ENCODE assay signal across 27 cellular contexts in genomic region chr7:334618-335357, GRCh38. TPM values are rescaled to one million over a fixed set of nuclear protein-coding genes. Genes with fewer than 3 reads are reported as not detected.
A peak's percentile ranks its signal among the peaks of the same experiment; 100 is the strongest.
DNase-seq lines count a peak whose midpoint lies in the region; ATAC-seq and TF ChIP-seq lines count a peak whose summit lies in the region.
"Had no signal": no experiment of that assay in that cellular context is flagged by ENCODE, and none has a peak within 500 bp of the region (broad histone marks: within the 10 kb centered on the region; RNA-seq: fewer than 3 reads in every experiment).

No MANE protein-coding gene starts in this region.

- TF ChIP-seq EP300 in ovary (IDR thresholded peaks at IDR 0.05) = no peak

- H3K27ac ChIP-seq in neuronal stem cell (replicated peaks; ENCODE audit: low read length) = no peak overlapping the region
- H3K27ac ChIP-seq in ovary = no peak overlapping the region
- no peak overlapping the region for H3K27ac ChIP-seq in gastrocnemius medialis
- H3K27ac ChIP-seq: BLaER1, left ventricle myocardium inferior, spleen, stomach had no signal

- intact Hi-C loops in Caco-2 (cut with micrococcal nuclease; ENCODE audit: unreplicated experiment) = no loop called here
- intact Hi-C loops in ovary (cut with DNase I) = loop anchor here in 1 of 4 donors (5.0 kb wide), 1 partner anchor 188 kb away; no protein-coding TSS in a partner anchor
- intact Hi-C loops in gastrocnemius medialis (cut with DNase I; ENCODE audit: low total_unique reads) = no loop called here

- peak overlapping the region; percentile 64 for H3K9ac ChIP-seq in neuronal stem cell (ENCODE audit: low read depth, low read length, poor library complexity)
- H3K9ac ChIP-seq: BLaER1 had no signal

- H4K8ac ChIP-seq in neuronal stem cell (ENCODE audit: low read depth, low read length) = no peak overlapping the region

- peak overlapping the region; percentile 100 for H3K14ac ChIP-seq in neuronal stem cell (ENCODE audit: low read length)

- no peak for ATAC-seq in activated naive CD4-positive, alpha-beta T cell treated with anti-CD3 and anti-CD28 coated beads, Interleukin-2, amount 50 U/mL, for 72 hours
- ATAC-seq in gastrocnemius medialis = no peak

- no peak overlapping the region for H2BK5ac ChIP-seq in neuronal stem cell (ENCODE audit: low read length)

- no peak overlapping the region for H3K4me2 ChIP-seq in neuronal stem cell (ENCODE audit: insufficient read depth, low read length, poor library complexity, severe bottlenecking)
- H3K4me2 ChIP-seq: BLaER1 had no signal

- CTCF ChIA-PET in Caco-2 (lab: Charles Lee) = no interaction called here

- H3K4ac ChIP-seq in neuronal stem cell (ENCODE audit: low read length) = no peak overlapping the region

- peaks cover 6% of the 10 kb centered on the region for H3K79me1 ChIP-seq in neuronal stem cell (ENCODE audit: low read depth, low read length)

- peak overlapping the region; percentile 60 for H3K23ac ChIP-seq in neuronal stem cell (ENCODE audit: low read depth, low read length, poor library complexity)

- no peak overlapping the region for H4K91ac ChIP-seq in neuronal stem cell (ENCODE audit: low read depth, low read length, poor library complexity)

- no peaks in the 10 kb centered on the region for H3K36me3 Mint-ChIP-seq in activated naive CD4-positive, alpha-beta T cell treated with anti-CD3 and anti-CD28 coated beads, Interleukin-2, amount 50 U/mL, for 24 hours
- peaks cover 8 to 11% of the 10 kb centered on the region in 2 donors for H3K36me3 Mint-ChIP-seq in activated naive CD4-positive, alpha-beta T cell treated with anti-CD3 and anti-CD28 coated beads, Interleukin-2, amount 50 U/mL, for 72 hours
- H3K36me3 Mint-ChIP-seq in Caco-2 (ENCODE audit: insufficient read depth, unreplicated experiment) (peaks cover 8% of the 10 kb centered on the region), brain (no peaks in the 10 kb centered on the region)
- H3K36me3 Mint-ChIP-seq: mesothelial cell of epicardium had no signal

- no peak overlapping the region for H2BK15ac ChIP-seq in neuronal stem cell (ENCODE audit: low read length)

- H2AFZ ChIP-seq in neuronal stem cell (ENCODE audit: low read length) = no peak overlapping the region

- WGBS in neuronal stem cell (ENCODE audit: extremely low coverage in 2 of 2, insufficient read length in 2 of 2, insufficient replicate concordance in 1 of 2), 2 donors = no CpG with 5 or more reads among the region's 16 CpGs
- 88 to 91% (median 89%) methylated on average over 16 of the region's 16 CpGs for whole genome bisulfite sequencing in ovary, 3 donors

- in situ Hi-C loops in gastrocnemius medialis (cut with MboI; ENCODE audit: low sequenced_read_pairs in 4 of 4) = no loop called here

- TF ChIP-seq POLR2A in ovary (IDR thresholded peaks at IDR 0.05) (no peak), gastrocnemius medialis (IDR thresholded peaks at IDR 0.05) (no peak)

- no peak overlapping the region for H2BK120ac ChIP-seq in neuronal stem cell (ENCODE audit: low read depth, low read length)

- H2AK5ac ChIP-seq in neuronal stem cell (ENCODE audit: low read depth, low read length) = no peak overlapping the region

- no TSS peak for BruUV-seq in Caco-2 (replicated peaks; lab: Mats Ljungman, UMichigan)

- H3K4me3 Mint-ChIP-seq in activated naive CD4-positive, alpha-beta T cell treated with anti-CD3 and anti-CD28 coated beads, Interleukin-2, amount 50 U/mL, for 24 hours = no peak overlapping the region
- H3K4me3 Mint-ChIP-seq in Caco-2 (ENCODE audit: unreplicated experiment) = peak overlapping the region; percentile 64
- H3K4me3 Mint-ChIP-seq in brain = peak overlapping the region in 4 of 5 experiments; percentile 50 to 78 (median 56)
- H3K4me3 Mint-ChIP-seq: activated CD4-positive, alpha-beta T cell treated with anti-CD3 and anti-CD28 coated beads, Interleukin-2, amount 10 ng/mL, durations not matched to agents 24 days and 14 days; mesothelial cell of epicardium had no signal

- H3K4me1 ChIP-seq in Caco-2 (peaks cover 35% of the 10 kb centered on the region), neuronal stem cell (ENCODE audit: control insufficient read depth in 2 of 2, insufficient read depth in 1 of 2, low read depth in 1 of 2, low read length in 2 of 2) (peaks cover 0 to 19% of the 10 kb centered on the region in 2 donors), ovary (ENCODE audit: insufficient read depth) (peaks cover 7% of the 10 kb centered on the region), gastrocnemius medialis (peaks cover 5 to 9% of the 10 kb centered on the region in 2 donors)

- DNase-seq in activated naive CD4-positive, alpha-beta T cell treated with anti-CD3 and anti-CD28 coated beads, Interleukin-2, amount 50 U/mL, for 72 hours (ENCODE audit: low spot score in 2 of 2) = no peak
- DNase-seq in Caco-2 (no peak), neuronal stem cell (ENCODE audit: low spot score) (no peak), ovary (no peak), HuH-7 (ENCODE audit: low spot score) (no peak), gastrocnemius medialis (no peak)
- DNase-seq: activated CD4-positive, alpha-beta T cell treated with anti-CD3 and anti-CD28 coated beads, Interleukin-2, amount 10 ng/mL, durations not matched to agents 24 days and 14 days; activated effector memory CD4-positive, alpha-beta T cell treated with anti-CD3 and anti-CD28 coated beads, Interleukin-2, amount 50 U/mL, for 16 hours; hippocampal formation; IMR-90; left ventricle myocardium inferior; NCI-H1105 treated with DMSO at 0.1 percent for 48 hours; NCI-H2029 treated with DMSO at 0.1 percent for 48 hours; NCI-H446; SIG-M5; spleen; stimulated activated CD4-positive, alpha-beta T cell treated with anti-CD3 and anti-CD28 coated beads, Interleukin-4, amount 100 ng/mL, for 1 hour; stomach; trophoblast cell had no signal

- no peaks in the 10 kb centered on the region for H3K9me3 ChIP-seq in Caco-2
- H3K9me3 ChIP-seq in neuronal stem cell (replicated peaks in 1 of 2; ENCODE audit: control insufficient read depth in 2 of 2, insufficient read depth in 1 of 2, low read depth in 1 of 2, low read length in 2 of 2) = peaks cover 0 to 9% of the 10 kb centered on the region in 2 donors
- no peaks in the 10 kb centered on the region for H3K9me3 ChIP-seq in ovary
- H3K9me3 ChIP-seq in gastrocnemius medialis = no peaks in the 10 kb centered on the region
- H3K9me3 ChIP-seq: BLaER1, left ventricle myocardium inferior, spleen, stomach had no signal

- H3K4me1 Mint-ChIP-seq in activated naive CD4-positive, alpha-beta T cell treated with anti-CD3 and anti-CD28 coated beads, Interleukin-2, amount 50 U/mL, for 24 hours = peaks cover 13% of the 10 kb centered on the region
- H3K4me1 Mint-ChIP-seq in Caco-2 (ENCODE audit: low read depth, unreplicated experiment) (peaks cover 34% of the 10 kb centered on the region), brain (peaks cover 33% of the 10 kb centered on the region)

- no peaks in the 10 kb centered on the region for H3K36me3 ChIP-seq in Caco-2 (ENCODE audit: control insufficient read depth, insufficient read depth, low read length)
- peaks cover 0 to 5% of the 10 kb centered on the region in 2 donors for H3K36me3 ChIP-seq in neuronal stem cell (replicated peaks in 1 of 2; ENCODE audit: control insufficient read depth in 2 of 2, insufficient read depth in 2 of 2, low read length in 2 of 2)
- H3K36me3 ChIP-seq in ovary = no peaks in the 10 kb centered on the region
- H3K36me3 ChIP-seq in gastrocnemius medialis = no peaks in the 10 kb centered on the region
- H3K36me3 ChIP-seq: BLaER1, left ventricle myocardium inferior, spleen, stomach had no signal

- H3K9me3 Mint-ChIP-seq in activated naive CD4-positive, alpha-beta T cell treated with anti-CD3 and anti-CD28 coated beads, Interleukin-2, amount 50 U/mL, for 24 hours = no peaks in the 10 kb centered on the region
- peaks cover 11% of the 10 kb centered on the region in 2 donors for H3K9me3 Mint-ChIP-seq in activated naive CD4-positive, alpha-beta T cell treated with anti-CD3 and anti-CD28 coated beads, Interleukin-2, amount 50 U/mL, for 72 hours
- H3K9me3 Mint-ChIP-seq in Caco-2 (ENCODE audit: unreplicated experiment) (peaks cover 12% of the 10 kb centered on the region), brain (peaks cover 0 to 17% (median 0%) of the 10 kb centered on the region in 5 experiments)
- H3K9me3 Mint-ChIP-seq: mesothelial cell of epicardium had no signal

- H3K27me3 Mint-ChIP-seq in activated naive CD4-positive, alpha-beta T cell treated with anti-CD3 and anti-CD28 coated beads, Interleukin-2, amount 50 U/mL, for 24 hours = no peaks in the 10 kb centered on the region
- H3K27me3 Mint-ChIP-seq in Caco-2 (ENCODE audit: insufficient read depth, unreplicated experiment) (no peaks in the 10 kb centered on the region), brain (peaks cover 8% of the 10 kb centered on the region)

- peak overlapping the region; percentile 60 for H3K18ac ChIP-seq in neuronal stem cell (ENCODE audit: low read length)

- POLR2A ChIA-PET in Caco-2 (lab: Charles Lee) = no interaction called here

- no peak for TF ChIP-seq CTCF in Caco-2 (IDR thresholded peaks at IDR 0.05; ENCODE audit: insufficient read depth in 1 of 2, low read depth in 1 of 2, low read length in 1 of 2, severe bottlenecking in 1 of 2, unreplicated experiment in 1 of 2)
- TF ChIP-seq CTCF in brain (conservative IDR thresholded peaks at IDR 0.05) = no peak
- no peak for TF ChIP-seq CTCF in ovary (IDR thresholded peaks at IDR 0.05)
- no peak for TF ChIP-seq CTCF in gastrocnemius medialis (IDR thresholded peaks at IDR 0.05 in 4 of 5, conservative IDR thresholded peaks at IDR 0.05 in 1 of 5)

- H3K27me3 ChIP-seq in Caco-2 (replicated peaks; ENCODE audit: control insufficient read depth, insufficient read depth, low read length) = no peaks in the 10 kb centered on the region
- H3K27me3 ChIP-seq in neuronal stem cell (ENCODE audit: control insufficient read depth in 3 of 3, insufficient read depth in 3 of 3, low read depth in 1 of 3, low read length in 3 of 3) = peaks cover 0 to 25% (median 11%) of the 10 kb centered on the region in 3 experiments
- no peaks in the 10 kb centered on the region for H3K27me3 ChIP-seq in ovary
- H3K27me3 ChIP-seq in gastrocnemius medialis = no peaks in the 10 kb centered on the region

- peak overlapping the region; percentile 19 for H3K27ac Mint-ChIP-seq in activated naive CD4-positive, alpha-beta T cell treated with anti-CD3 and anti-CD28 coated beads, Interleukin-2, amount 50 U/mL, for 24 hours
- no peak overlapping the region for H3K27ac Mint-ChIP-seq in activated naive CD4-positive, alpha-beta T cell treated with anti-CD3 and anti-CD28 coated beads, Interleukin-2, amount 50 U/mL, for 72 hours
- H3K27ac Mint-ChIP-seq in Caco-2 (ENCODE audit: unreplicated experiment) (peak overlapping the region; percentile 15), brain (peak overlapping the region in 4 of 5 experiments; percentile 21 to 93 (median 62))
- H3K27ac Mint-ChIP-seq: activated CD4-positive, alpha-beta T cell treated with anti-CD3 and anti-CD28 coated beads, Interleukin-2, amount 10 ng/mL, durations not matched to agents 24 days and 14 days had no signal

- H3K4me3 ChIP-seq in Caco-2 (ENCODE audit: low read depth, low read length) = no peak overlapping the region
- peak overlapping the region in 1 of 2 donors; percentile 57 for H3K4me3 ChIP-seq in neuronal stem cell (ENCODE audit: low read length in 2 of 2)
- no peak overlapping the region for H3K4me3 ChIP-seq in ovary
- no peak overlapping the region for H3K4me3 ChIP-seq in gastrocnemius medialis
- H3K4me3 ChIP-seq: BLaER1, left ventricle myocardium inferior, spleen, stomach had no signal

- no peak overlapping the region for H2BK12ac ChIP-seq in neuronal stem cell (ENCODE audit: low read length)

RNA-seq across cellular contexts. Expression of gene FOXL3, which starts 44.8 kb away (rescaled TPM):
- total RNA-seq in activated naive CD4-positive, alpha-beta T cell treated with anti-CD3 and anti-CD28 coated beads, Interleukin-2, amount 50 U/mL, for 72 hours = not detected
- total RNA-seq in Caco-2 (2022) = not detected in 2 replicates
- polyA plus RNA-seq in brain (ENCODE audit: insufficient read depth, low read depth, low replicate concordance) = not detected
- not detected for polyA plus RNA-seq in neuronal stem cell (2013, experiment 1 of 2)
- polyA plus RNA-seq in neuronal stem cell (2013, experiment 2 of 2) = not detected
- not detected for total RNA-seq in ovary
- not detected for polyA plus RNA-seq in ovary
- total RNA-seq in gastrocnemius medialis = not detected
- total RNA-seq: A673; activated CD4-positive, alpha-beta T cell treated with anti-CD3 and anti-CD28 coated beads, Interleukin-2, amount 10 ng/mL, durations not matched to agents 24 days and 14 days; epithelial cell of proximal tubule; fibroblast of villous mesenchyme; IMR-90; left ventricle myocardium inferior; mesothelial cell of epicardium; spleen; stomach had no signal
- polyA plus RNA-seq: IMR-90, neural cell, spleen, stomach had no signal

Comparison
In these comparisons a context has a peak if more than half of its experiments do, and no peak if none do; other contexts are left out.
1. H3K27ac Mint-ChIP-seq: peak in activated naive CD4-positive, alpha-beta T cell treated with anti-CD3 and anti-CD28 coated beads, Interleukin-2, amount 50 U/mL, for 24 hours (single experiment), Caco-2 (single experiment) and brain (4 of 5); none in activated naive CD4-positive, alpha-beta T cell treated with anti-CD3 and anti-CD28 coated beads, Interleukin-2, amount 50 U/mL, for 72 hours (0 of 2).